1 cellular context compared by ENCODE assay signal in the genomic region with DNA sequence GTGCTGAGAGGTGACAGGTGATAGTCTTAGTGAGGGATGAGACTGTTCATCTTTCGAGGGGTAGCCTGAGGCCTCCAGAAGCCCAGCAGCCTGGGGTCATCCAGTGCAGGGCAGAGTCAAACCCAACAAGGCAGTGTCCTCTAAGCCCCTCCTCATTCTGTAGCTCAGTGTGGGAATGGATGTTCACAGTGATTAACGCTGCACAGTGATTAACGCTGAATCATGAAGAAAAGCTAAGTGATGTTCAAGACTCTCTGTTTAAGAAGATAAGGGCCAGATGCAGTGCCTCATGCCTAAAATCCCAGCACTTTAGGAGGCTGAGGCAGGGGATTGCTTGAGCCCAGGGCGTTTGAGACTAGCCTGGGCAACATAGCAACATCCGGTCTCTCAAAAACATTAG.
TF ChIP-seq lines count a peak whose summit lies in the region.

No MANE protein-coding gene starts in this region.

TF ChIP-seq in GM23338, 12 proteins besides CTCF, POLR2A, EP300 and RAD21 (continued from another document):
- TF ChIP-seq, protein P1, sequence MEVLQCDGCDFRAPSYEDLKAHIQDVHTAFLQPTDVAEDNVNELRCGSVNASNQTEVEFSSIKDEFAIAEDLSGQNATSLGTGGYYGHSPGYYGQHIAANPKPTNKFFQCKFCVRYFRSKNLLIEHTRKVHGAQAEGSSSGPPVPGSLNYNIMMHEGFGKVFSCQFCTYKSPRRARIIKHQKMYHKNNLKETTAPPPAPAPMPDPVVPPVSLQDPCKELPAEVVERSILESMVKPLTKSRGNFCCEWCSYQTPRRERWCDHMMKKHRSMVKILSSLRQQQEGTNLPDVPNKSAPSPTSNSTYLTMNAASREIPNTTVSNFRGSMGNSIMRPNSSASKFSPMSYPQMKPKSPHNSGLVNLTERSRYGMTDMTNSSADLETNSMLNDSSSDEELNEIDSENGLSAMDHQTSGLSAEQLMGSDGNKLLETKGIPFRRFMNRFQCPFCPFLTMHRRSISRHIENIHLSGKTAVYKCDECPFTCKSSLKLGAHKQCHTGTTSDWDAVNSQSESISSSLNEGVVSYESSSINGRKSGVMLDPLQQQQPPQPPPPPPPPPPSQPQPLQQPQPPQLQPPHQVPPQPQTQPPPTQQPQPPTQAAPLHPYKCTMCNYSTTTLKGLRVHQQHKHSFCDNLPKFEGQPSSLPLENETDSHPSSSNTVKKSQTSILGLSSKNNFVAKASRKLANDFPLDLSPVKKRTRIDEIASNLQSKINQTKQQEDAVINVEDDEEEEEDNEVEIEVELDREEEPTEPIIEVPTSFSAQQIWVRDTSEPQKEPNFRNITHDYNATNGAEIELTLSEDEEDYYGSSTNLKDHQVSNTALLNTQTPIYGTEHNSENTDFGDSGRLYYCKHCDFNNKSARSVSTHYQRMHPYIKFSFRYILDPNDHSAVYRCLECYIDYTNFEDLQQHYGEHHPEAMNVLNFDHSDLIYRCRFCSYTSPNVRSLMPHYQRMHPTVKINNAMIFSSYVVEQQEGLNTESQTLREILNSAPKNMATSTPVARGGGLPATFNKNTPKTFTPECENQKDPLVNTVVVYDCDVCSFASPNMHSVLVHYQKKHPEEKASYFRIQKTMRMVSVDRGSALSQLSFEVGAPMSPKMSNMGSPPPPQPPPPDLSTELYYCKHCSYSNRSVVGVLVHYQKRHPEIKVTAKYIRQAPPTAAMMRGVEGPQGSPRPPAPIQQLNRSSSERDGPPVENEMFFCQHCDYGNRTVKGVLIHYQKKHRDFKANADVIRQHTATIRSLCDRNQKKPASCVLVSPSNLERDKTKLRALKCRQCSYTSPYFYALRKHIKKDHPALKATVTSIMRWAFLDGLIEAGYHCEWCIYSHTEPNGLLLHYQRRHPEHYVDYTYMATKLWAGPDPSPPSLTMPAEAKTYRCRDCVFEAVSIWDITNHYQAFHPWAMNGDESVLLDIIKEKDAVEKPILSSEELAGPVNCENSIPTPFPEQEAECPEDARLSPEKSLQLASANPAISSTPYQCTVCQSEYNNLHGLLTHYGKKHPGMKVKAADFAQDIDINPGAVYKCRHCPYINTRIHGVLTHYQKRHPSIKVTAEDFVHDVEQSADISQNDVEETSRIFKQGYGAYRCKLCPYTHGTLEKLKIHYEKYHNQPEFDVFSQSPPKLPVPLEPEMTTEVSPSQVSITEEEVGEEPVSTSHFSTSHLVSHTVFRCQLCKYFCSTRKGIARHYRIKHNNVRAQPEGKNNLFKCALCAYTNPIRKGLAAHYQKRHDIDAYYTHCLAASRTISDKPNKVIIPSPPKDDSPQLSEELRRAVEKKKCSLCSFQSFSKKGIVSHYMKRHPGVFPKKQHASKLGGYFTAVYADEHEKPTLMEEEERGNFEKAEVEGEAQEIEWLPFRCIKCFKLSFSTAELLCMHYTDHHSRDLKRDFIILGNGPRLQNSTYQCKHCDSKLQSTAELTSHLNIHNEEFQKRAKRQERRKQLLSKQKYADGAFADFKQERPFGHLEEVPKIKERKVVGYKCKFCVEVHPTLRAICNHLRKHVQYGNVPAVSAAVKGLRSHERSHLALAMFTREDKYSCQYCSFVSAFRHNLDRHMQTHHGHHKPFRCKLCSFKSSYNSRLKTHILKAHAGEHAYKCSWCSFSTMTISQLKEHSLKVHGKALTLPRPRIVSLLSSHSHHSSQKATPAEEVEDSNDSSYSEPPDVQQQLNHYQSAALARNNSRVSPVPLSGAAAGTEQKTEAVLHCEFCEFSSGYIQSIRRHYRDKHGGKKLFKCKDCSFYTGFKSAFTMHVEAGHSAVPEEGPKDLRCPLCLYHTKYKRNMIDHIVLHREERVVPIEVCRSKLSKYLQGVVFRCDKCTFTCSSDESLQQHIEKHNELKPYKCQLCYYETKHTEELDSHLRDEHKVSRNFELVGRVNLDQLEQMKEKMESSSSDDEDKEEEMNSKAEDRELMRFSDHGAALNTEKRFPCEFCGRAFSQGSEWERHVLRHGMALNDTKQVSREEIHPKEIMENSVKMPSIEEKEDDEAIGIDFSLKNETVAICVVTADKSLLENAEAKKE (CRISPR knock-in tag; IDR thresholded peaks at IDR 0.05) = no peak
- no peak for TF ChIP-seq ZNF114 (CRISPR knock-in tag; IDR thresholded peaks at IDR 0.05)
- no peak for TF ChIP-seq JUNB (IDR thresholded peaks at IDR 0.05; ENCODE audit: unreplicated experiment)
- no peak for TF ChIP-seq STAT1 (IDR thresholded peaks at IDR 0.05; ENCODE audit: unreplicated experiment)
- TF ChIP-seq NANOG (IDR thresholded peaks at IDR 0.05; ENCODE audit: borderline replicate concordance) = no peak
- no peak for TF ChIP-seq REST (IDR thresholded peaks at IDR 0.05; ENCODE audit: unreplicated experiment)
- no peak for TF ChIP-seq EZH2phosphoT487 (IDR thresholded peaks at IDR 0.05; ENCODE audit: unreplicated experiment)
